In genomic region chr1:113040718-113041412, GRCh38 we compare ENCODE assay signal across 11 cellular contexts.
"Had no signal": no experiment of that assay in that cellular context is flagged by ENCODE, and none has a peak within 500 bp of the region (broad histone marks: within the 10 kb centered on the region; RNA-seq: fewer than 3 reads in every experiment).

No MANE protein-coding gene starts in this region.

- DNase-seq: activated CD4-positive, alpha-beta memory T cell treated with anti-CD3 and anti-CD28 coated beads, Interleukin-2, amount 10 ng/mL, durations not matched to agents 7 days and 5 days; activated CD4-positive, alpha-beta T cell treated with anti-CD3 and anti-CD28 coated beads for 36 hours; activated naive CD4-positive, alpha-beta T cell treated with Interleukin-2 at 50 U/mL for 16 hours; gastrocnemius medialis; left cardiac atrium; stimulated activated CD4-positive, alpha-beta T cell treated with anti-CD3 and anti-CD28 coated beads, Interleukin-4, amount 100 ng/mL, for 1 hour; stimulated activated CD8-positive, alpha-beta memory T cell treated with anti-CD3 and anti-CD28 coated beads, Interleukin-4, amount 100 ng/mL, for 48 hours; stomach had no signal

- H3K9me3 ChIP-seq: gastrocnemius medialis, stomach, thoracic aorta had no signal

- H3K4me3 ChIP-seq: gastrocnemius medialis, lung, stomach, thoracic aorta had no signal

- H3K9me3 Mint-ChIP-seq: activated CD4-positive, alpha-beta memory T cell treated with anti-CD3 and anti-CD28 coated beads, Interleukin-2, amount 10 ng/mL, durations not matched to agents 7 days and 5 days; activated T-helper 1 cell treated with anti-CD3 and anti-CD28 coated beads, Interleukin-12 subunit alpha, Interleukin-12 subunit beta, Interleukin-2, Interleukin-4 antibody, amounts not matched to agents 30 ng/mL and 10 ng/mL and 1 ng/mL, durations not matched to agents 14 hours and 24 hours and 36 hours had no signal

- ATAC-seq: activated CD4-positive, alpha-beta T cell treated with anti-CD3 and anti-CD28 coated beads for 36 hours; gastrocnemius medialis; left cardiac atrium had no signal

- H3K4me3 Mint-ChIP-seq: activated CD4-positive, alpha-beta memory T cell treated with anti-CD3 and anti-CD28 coated beads, Interleukin-2, amount 10 ng/mL, durations not matched to agents 7 days and 5 days; activated CD4-positive, alpha-beta T cell treated with anti-CD3 and anti-CD28 coated beads for 36 hours; activated T-helper 1 cell treated with anti-CD3 and anti-CD28 coated beads, Interleukin-12 subunit alpha, Interleukin-12 subunit beta, Interleukin-2, Interleukin-4 antibody, amounts not matched to agents 30 ng/mL and 10 ng/mL and 1 ng/mL, durations not matched to agents 14 hours and 24 hours and 36 hours had no signal

- H3K27ac ChIP-seq: gastrocnemius medialis, stomach, thoracic aorta had no signal

- H3K36me3 ChIP-seq: gastrocnemius medialis, stomach, thoracic aorta had no signal

- H3K27ac Mint-ChIP-seq: activated CD4-positive, alpha-beta T cell treated with anti-CD3 and anti-CD28 coated beads for 36 hours had no signal

- H3K27me3 Mint-ChIP-seq: activated CD4-positive, alpha-beta memory T cell treated with anti-CD3 and anti-CD28 coated beads, Interleukin-2, amount 10 ng/mL, durations not matched to agents 7 days and 5 days had no signal

- H3K27me3 ChIP-seq: gastrocnemius medialis, stomach had no signal
